ENCODE assay signal across 16 cellular contexts in genomic region chr6:19731286-19731685, GRCh38.
DNase-seq lines count a peak whose midpoint lies in the region; ATAC-seq and TF ChIP-seq lines count a peak whose summit lies in the region.
"Had no signal": no experiment of that assay in that cellular context is flagged by ENCODE, and none has a peak within 500 bp of the region (broad histone marks: within the 10 kb centered on the region; RNA-seq: fewer than 3 reads in every experiment).

No MANE protein-coding gene starts in this region.

- TF ChIP-seq CTCF in brain microvascular endothelial cell (IDR thresholded peaks at IDR 0.05; ENCODE audit: low read depth, low read length, missing control alignments) (no peak), GM10248 (IDR thresholded peaks at IDR 0.05; ENCODE audit: control extremely low read depth, extremely low read depth, low read depth, missing control alignments) (no peak)

- ATAC-seq in effector memory CD8-positive, alpha-beta T cell (replicated peaks) = no peak
- ATAC-seq: activated CD4-positive, alpha-beta T cell treated with anti-CD3 and anti-CD28 coated beads for 36 hours; CD8-positive, alpha-beta T cell; psoas muscle had no signal

- no peak overlapping the region for H3K4me3 Mint-ChIP-seq in effector memory CD8-positive, alpha-beta T cell
- H3K4me3 Mint-ChIP-seq: activated CD4-positive, alpha-beta T cell treated with anti-CD3 and anti-CD28 coated beads for 36 hours; activated T-cell treated with anti-CD3 and anti-CD28 coated beads, Interleukin-2, amount 50 U/mL, for 24 hours; CD8-positive, alpha-beta T cell; mesothelial cell of epicardium had no signal

- no peaks in the 10 kb centered on the region for H3K27me3 Mint-ChIP-seq in effector memory CD8-positive, alpha-beta T cell
- H3K27me3 Mint-ChIP-seq: activated CD4-positive, alpha-beta T cell treated with anti-CD3 and anti-CD28 coated beads for 36 hours; activated T-cell treated with anti-CD3 and anti-CD28 coated beads, Interleukin-2, amount 50 U/mL, for 24 hours had no signal

- POLR2A ChIA-PET in GM10248 (lab: Yijun Ruan, JAX) = no interaction called here

- no peak overlapping the region for H3K27ac Mint-ChIP-seq in effector memory CD8-positive, alpha-beta T cell
- H3K27ac Mint-ChIP-seq: activated CD4-positive, alpha-beta T cell treated with anti-CD3 and anti-CD28 coated beads for 36 hours; activated T-cell treated with anti-CD3 and anti-CD28 coated beads, Interleukin-2, amount 50 U/mL, for 24 hours; CD8-positive, alpha-beta T cell; mesothelial cell of epicardium had no signal

- no peak overlapping the region for H3K4me3 ChIP-seq in brain microvascular endothelial cell (ENCODE audit: low read depth, low read length)
- H3K4me3 ChIP-seq: psoas muscle, stomach had no signal

- H3K4me1 Mint-ChIP-seq in effector memory CD8-positive, alpha-beta T cell (ENCODE audit: low read depth in 2 of 2) = no peaks in the 10 kb centered on the region
- H3K4me1 Mint-ChIP-seq: activated CD4-positive, alpha-beta T cell treated with anti-CD3 and anti-CD28 coated beads for 36 hours; mesothelial cell of epicardium had no signal

- DNase-seq in Daoy (ENCODE audit: low read depth) (peak; percentile 87), NCI-H226 (peak; percentile 93), brain microvascular endothelial cell (peak; percentile 95), kidney tubule cell (ENCODE audit: low spot score) (peak; percentile 74), GM10248 (ENCODE audit: extremely low spot score) (no peak), inferior parietal cortex (ENCODE audit: extremely low spot score) (no peak)
- DNase-seq in effector memory CD8-positive, alpha-beta T cell = no peak
- DNase-seq in stimulated activated CD4-positive, alpha-beta T cell treated with anti-CD3 and anti-CD28 coated beads, Interleukin-2, amount 100 ng/mL, for 48 hours = no peak
- DNase-seq: activated CD4-positive, alpha-beta T cell treated with anti-CD3 and anti-CD28 coated beads for 36 hours; activated T-cell treated with anti-CD3 and anti-CD28 coated beads, Interleukin-2, amount 50 U/mL, for 24 hours; anterior cingulate cortex; CD8-positive, alpha-beta T cell; NCI-H1105 treated with DMSO at 0.1 percent for 48 hours; psoas muscle; stomach had no signal

- H3K9me3 Mint-ChIP-seq in effector memory CD8-positive, alpha-beta T cell = peaks cover 0 to 4% of the 10 kb centered on the region in 2 donors
- H3K9me3 Mint-ChIP-seq: CD8-positive, alpha-beta T cell had no signal

- H3K27me3 ChIP-seq in brain microvascular endothelial cell (replicated peaks) = no peaks in the 10 kb centered on the region
- H3K27me3 ChIP-seq: stomach had no signal

- H3K36me3 Mint-ChIP-seq in effector memory CD8-positive, alpha-beta T cell (ENCODE audit: insufficient read depth) = no peaks in the 10 kb centered on the region
- H3K36me3 Mint-ChIP-seq: CD8-positive, alpha-beta T cell; mesothelial cell of epicardium had no signal

- CTCF ChIA-PET in GM10248 (lab: Yijun Ruan, JAX) = interaction anchor here (1.5 kb wide), 1 partner anchor 14 kb away, joined by 3 read pairs; no protein-coding TSS in a partner anchor

- H3K27ac ChIP-seq in brain microvascular endothelial cell = peak overlapping the region; percentile 79
- H3K27ac ChIP-seq: psoas muscle, stomach had no signal

- in situ Hi-C loops in brain microvascular endothelial cell (cut with HindIII; ENCODE audit: low pct_ligation_motif_present, low sequenced_read_pairs) = no loop called here

- H3K36me3 ChIP-seq in brain microvascular endothelial cell (replicated peaks) = no peaks in the 10 kb centered on the region
- H3K36me3 ChIP-seq: stomach had no signal

Comparison
In these comparisons a context has a peak if more than half of its experiments do, and no peak if none do; other contexts are left out.
1. DNase-seq: peak in Daoy (single experiment), NCI-H226 (single experiment), brain microvascular endothelial cell (single experiment) and kidney tubule cell (single experiment); none in effector memory CD8-positive, alpha-beta T cell (0 of 3), GM10248 (single experiment), stimulated activated CD4-positive, alpha-beta T cell treated with anti-CD3 and anti-CD28 coated beads, Interleukin-2, amount 100 ng/mL, for 48 hours (0 of 2) and inferior parietal cortex (single experiment).